In genomic region chr17:48048321-48049140, GRCh38 we compare ENCODE assay signal across 8 cellular contexts. TPM values are rescaled to one million over a fixed set of nuclear protein-coding genes. Genes with fewer than 3 reads are reported as not detected.
A peak's percentile ranks its signal among the peaks of the same experiment; 100 is the strongest.
DNase-seq lines count a peak whose midpoint lies in the region; ATAC-seq and TF ChIP-seq lines count a peak whose summit lies in the region.

Gene NFE2L1 (plus strand): TSS chr17:48048359. CDS start chr17:48051119, 2,760 bp downstream.

- peak; percentile 48 to 74 for TF ChIP-seq POLR2A in gastroesophageal sphincter (IDR thresholded peaks at IDR 0.05)

- no peaks in the 10 kb centered on the region for H3K9me3 Mint-ChIP-seq in activated naive CD4-positive, alpha-beta T cell treated with anti-CD3 and anti-CD28 coated beads, Interleukin-2, amount 10 ng/mL, durations not matched to agents 7 days and 5 days
- H3K9me3 Mint-ChIP-seq in neural progenitor cell = no peaks in the 10 kb centered on the region

- peak; percentile 93 for DNase-seq in CMK (ENCODE audit: low read depth)
- DNase-seq in NCI-H526 treated with DMSO at 0.1 percent for 48 hours (lab: John Stamatoyannopoulos, UW) = peak; percentile 81
- peak; percentile 52 for DNase-seq in activated naive CD4-positive, alpha-beta T cell treated with anti-CD3 and anti-CD28 coated beads, Interleukin-2, amount 10 ng/mL, durations not matched to agents 7 days and 5 days
- DNase-seq in neural progenitor cell (ENCODE audit: low spot score) = no peak
- DNase-seq in NCI-H187 treated with DMSO at 0.1 percent for 48 hours (lab: John Stamatoyannopoulos, UW) = no peak

- no peaks in the 10 kb centered on the region for H3K9me3 ChIP-seq in gastroesophageal sphincter
- H3K9me3 ChIP-seq in neural progenitor cell (ENCODE audit: low read depth) = no peaks in the 10 kb centered on the region

- peaks cover 69% of the 10 kb centered on the region for H3K79me2 ChIP-seq in neural progenitor cell (ENCODE audit: low read depth)

- H3F3A ChIP-seq in neural progenitor cell (ENCODE audit: low read depth) = peaks cover 48% of the 10 kb centered on the region

- H3K36me3 Mint-ChIP-seq in activated naive CD4-positive, alpha-beta T cell treated with anti-CD3 and anti-CD28 coated beads, Interleukin-2, amount 10 ng/mL, durations not matched to agents 7 days and 5 days = peaks cover 37% of the 10 kb centered on the region
- peaks cover 11% of the 10 kb centered on the region for H3K36me3 Mint-ChIP-seq in neural progenitor cell

- H3K27me3 Mint-ChIP-seq in activated naive CD4-positive, alpha-beta T cell treated with anti-CD3 and anti-CD28 coated beads, Interleukin-2, amount 10 ng/mL, durations not matched to agents 7 days and 5 days = peaks cover 10% of the 10 kb centered on the region
- H3K27me3 Mint-ChIP-seq in neural progenitor cell (ENCODE audit: insufficient read depth, low read depth) = peaks cover 5% of the 10 kb centered on the region

- H3K36me3 ChIP-seq in gastroesophageal sphincter (peaks cover 0 to 11% of the 10 kb centered on the region in 2 donors), neural progenitor cell (no peaks in the 10 kb centered on the region)

- H3K27me3 ChIP-seq in gastroesophageal sphincter = no peaks in the 10 kb centered on the region
- H3K27me3 ChIP-seq in neural progenitor cell = no peaks in the 10 kb centered on the region

- CTCF ChIA-PET in activated naive CD4-positive, alpha-beta T cell treated with anti-CD3 and anti-CD28 coated beads, Interleukin-2, amount 10 ng/mL, durations not matched to agents 7 days and 5 days (lab: Charles Lee) = interaction anchor here (0.9 to 4.0 kb wide), 15 partner anchors 10 to 545 kb away, joined by 3 to 26 read pairs (median 4); partner anchors contain the start of genes CDK5RAP3, COPZ2 and HOXB5

- peak within 1 kb of the TSS; percentile 96 for H3K27ac Mint-ChIP-seq in activated naive CD4-positive, alpha-beta T cell treated with anti-CD3 and anti-CD28 coated beads, Interleukin-2, amount 10 ng/mL, durations not matched to agents 7 days and 5 days
- peak within 1 kb of the TSS; percentile 100 for H3K27ac Mint-ChIP-seq in neural progenitor cell

- H4K20me1 ChIP-seq in neural progenitor cell (ENCODE audit: low read depth) = peaks cover 49% of the 10 kb centered on the region

- H3K4me1 Mint-ChIP-seq in activated naive CD4-positive, alpha-beta T cell treated with anti-CD3 and anti-CD28 coated beads, Interleukin-2, amount 10 ng/mL, durations not matched to agents 7 days and 5 days = peaks cover 70% of the 10 kb centered on the region
- H3K4me1 Mint-ChIP-seq in neural progenitor cell = peaks cover 65% of the 10 kb centered on the region

- H3K27ac ChIP-seq in gastroesophageal sphincter (peak within 1 kb of the TSS; percentile 86 to 99 (median 96)), neural progenitor cell (peak within 1 kb of the TSS; percentile 78)

- peak in 1 of 4 experiments; percentile 3 for TF ChIP-seq CTCF in gastroesophageal sphincter (IDR thresholded peaks at IDR 0.05)
- no peak for TF ChIP-seq CTCF in neural progenitor cell (IDR thresholded peaks at IDR 0.05)

- no peak for TF ChIP-seq EP300 in gastroesophageal sphincter (IDR thresholded peaks at IDR 0.05)

- peaks cover 16 to 71% (median 34%) of the 10 kb centered on the region in 3 donors for H3K4me1 ChIP-seq in gastroesophageal sphincter
- peaks cover 28% of the 10 kb centered on the region for H3K4me1 ChIP-seq in neural progenitor cell

- H2AFZ ChIP-seq in neural progenitor cell (replicated peaks) = peak within 1 kb of the TSS; percentile 92

- peak within 1 kb of the TSS; percentile 89 for H3K4me2 ChIP-seq in neural progenitor cell

- ATAC-seq in GM18907 (IDR thresholded peaks at IDR 0.05; ENCODE audit: unreplicated experiment) (peak; percentile 43), HG03103 (IDR thresholded peaks at IDR 0.05; ENCODE audit: low read depth, unreplicated experiment) (peak; percentile 24), gastroesophageal sphincter (peak; percentile 82)

- peak within 1 kb of the TSS; percentile 53 for H3K9ac ChIP-seq in neural progenitor cell

- H3K4me3 ChIP-seq in gastroesophageal sphincter = peak within 1 kb of the TSS; percentile 72 to 77
- H3K4me3 ChIP-seq in neural progenitor cell = peak within 1 kb of the TSS; percentile 93

- WGBS in gastroesophageal sphincter (ENCODE audit: low coverage in 1 of 2), 2 donors = 0 to 1% methylated on average over 5 to 31 of the region's 59 CpGs

- H3K4me3 Mint-ChIP-seq in activated naive CD4-positive, alpha-beta T cell treated with anti-CD3 and anti-CD28 coated beads, Interleukin-2, amount 10 ng/mL, durations not matched to agents 7 days and 5 days = peak within 1 kb of the TSS; percentile 97
- H3K4me3 Mint-ChIP-seq in neural progenitor cell = peak within 1 kb of the TSS; percentile 100

RNA-seq across cellular contexts. Expression of gene NFE2L1, which starts in this region (rescaled TPM):
- 100 to 1,000 TPM; 166 to 289 (median 182) TPM for total RNA-seq in gastroesophageal sphincter
- 73.4 and 104 TPM in 2 replicates for total RNA-seq in neural progenitor cell (ENCODE audit: low replicate concordance)

Comparison
In these comparisons a context has a peak if more than half of its experiments do, and no peak if none do; other contexts are left out.
1. DNase-seq: peak in CMK (single experiment), NCI-H526 treated with DMSO at 0.1 percent for 48 hours (single experiment) and activated naive CD4-positive, alpha-beta T cell treated with anti-CD3 and anti-CD28 coated beads, Interleukin-2, amount 10 ng/mL, durations not matched to agents 7 days and 5 days (single experiment); none in neural progenitor cell (single experiment) and NCI-H187 treated with DMSO at 0.1 percent for 48 hours (single experiment).
2. ATAC-seq: peak in every context shown above with its lines; median percentile 82 in gastroesophageal sphincter; 43 in GM18907; 24 in HG03103.